Comparison of ENCODE assay signal across 11 cellular contexts in the genomic region with DNA sequence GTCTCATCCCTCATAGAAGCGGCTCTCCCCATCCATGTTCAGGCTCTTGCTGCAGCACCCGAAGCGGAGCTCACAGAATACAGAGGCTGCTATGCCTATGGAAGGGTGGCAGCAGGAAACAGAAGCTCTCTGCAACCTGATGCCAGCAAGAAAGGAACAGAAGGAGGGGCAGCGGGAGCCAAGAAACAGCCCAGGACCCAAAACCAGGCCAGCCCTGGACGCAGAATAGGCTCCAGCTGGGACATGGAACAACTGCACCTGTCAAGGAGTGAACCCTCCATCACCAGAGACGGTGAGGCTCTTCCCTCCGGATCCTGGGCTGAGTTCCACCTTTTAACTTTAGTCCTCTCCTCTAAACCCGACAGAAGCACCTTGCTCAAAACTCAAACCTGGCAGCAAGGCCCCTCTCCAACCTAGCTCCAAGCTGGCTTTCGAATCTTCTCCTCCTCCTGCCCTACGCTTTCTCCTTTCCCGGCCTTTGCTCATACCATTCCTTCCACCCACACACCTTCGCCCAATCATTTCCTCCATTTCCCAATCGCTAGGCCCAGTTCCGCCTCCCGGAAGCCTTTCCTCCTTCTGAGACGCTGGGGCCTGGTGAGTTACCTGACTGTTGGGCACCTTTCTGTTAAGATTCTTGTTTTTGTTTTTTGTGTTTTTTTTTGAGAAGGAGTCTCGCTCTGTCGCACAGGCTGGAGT.
DNase-seq lines count a peak whose midpoint lies in the region; TF ChIP-seq lines count a peak whose summit lies in the region.
"Had no signal": no experiment of that assay in that cellular context is flagged by ENCODE, and none has a peak within 500 bp of the region (broad histone marks: within the 10 kb centered on the region; RNA-seq: fewer than 3 reads in every experiment).

No MANE protein-coding gene starts in this region.

- peaks cover 4% of the 10 kb centered on the region for H3K4me1 Mint-ChIP-seq in activated naive CD8-positive, alpha-beta T cell (ENCODE audit: low read depth)
- H3K4me1 Mint-ChIP-seq in activated naive CD8-positive, alpha-beta T cell treated with anti-CD3 and anti-CD28 coated beads for 36 hours: peaks cover 2% of the 10 kb centered on the region
- H3K4me1 Mint-ChIP-seq in endothelial cell (ENCODE audit: unreplicated experiment) (peaks cover 42% of the 10 kb centered on the region), progenitor cell of endocrine pancreas (ENCODE audit: low read depth) (peaks cover 6% of the 10 kb centered on the region)

- H3K4me1 ChIP-seq in NT2/D1 (ENCODE audit: insufficient read depth, insufficient read length): peaks cover 8% of the 10 kb centered on the region
- peaks cover 0 to 6% of the 10 kb centered on the region in 2 donors for H3K4me1 ChIP-seq in adrenal gland (replicated peaks in 1 of 2)

- no peaks in the 10 kb centered on the region for H3K9me3 Mint-ChIP-seq in activated naive CD8-positive, alpha-beta T cell (ENCODE audit: low read depth)
- no peaks in the 10 kb centered on the region for H3K9me3 Mint-ChIP-seq in activated naive CD8-positive, alpha-beta T cell treated with anti-CD3 and anti-CD28 coated beads for 36 hours
- no peaks in the 10 kb centered on the region for H3K9me3 Mint-ChIP-seq in endothelial cell (ENCODE audit: unreplicated experiment)
- no peaks in the 10 kb centered on the region for H3K9me3 Mint-ChIP-seq in progenitor cell of endocrine pancreas (ENCODE audit: low read depth)
- H3K9me3 Mint-ChIP-seq: activated CD8-positive, alpha-beta T cell treated with anti-CD3 and anti-CD28 coated beads for 36 hours had no signal

- no peak overlapping the region for H3K27ac Mint-ChIP-seq in activated naive CD8-positive, alpha-beta T cell
- no peak overlapping the region for H3K27ac Mint-ChIP-seq in activated naive CD8-positive, alpha-beta T cell treated with anti-CD3 and anti-CD28 coated beads for 36 hours
- H3K27ac Mint-ChIP-seq in endothelial cell (ENCODE audit: unreplicated experiment) (no peak overlapping the region), progenitor cell of endocrine pancreas (no peak overlapping the region)
- H3K27ac Mint-ChIP-seq: activated CD8-positive, alpha-beta T cell treated with anti-CD3 and anti-CD28 coated beads for 36 hours had no signal

- H3K36me3 Mint-ChIP-seq in activated naive CD8-positive, alpha-beta T cell: no peaks in the 10 kb centered on the region
- H3K36me3 Mint-ChIP-seq in activated naive CD8-positive, alpha-beta T cell treated with anti-CD3 and anti-CD28 coated beads for 36 hours: peaks cover 3% of the 10 kb centered on the region
- H3K36me3 Mint-ChIP-seq in endothelial cell (ENCODE audit: low read depth, unreplicated experiment): peaks cover 4% of the 10 kb centered on the region
- H3K36me3 Mint-ChIP-seq in progenitor cell of endocrine pancreas (ENCODE audit: insufficient read depth): no peaks in the 10 kb centered on the region

- no peak for TF ChIP-seq CTCF in endothelial cell (IDR thresholded peaks at IDR 0.05; ENCODE audit: unreplicated experiment)
- no peak for TF ChIP-seq CTCF in progenitor cell of endocrine pancreas (IDR thresholded peaks at IDR 0.05; ENCODE audit: unreplicated experiment)
- no peak for TF ChIP-seq CTCF in adrenal gland (IDR thresholded peaks at IDR 0.05)
- TF ChIP-seq CTCF in coronary artery (IDR thresholded peaks at IDR 0.05): no peak

- peaks cover 18% of the 10 kb centered on the region for H3K27me3 Mint-ChIP-seq in activated naive CD8-positive, alpha-beta T cell
- peaks cover 32% of the 10 kb centered on the region for H3K27me3 Mint-ChIP-seq in activated naive CD8-positive, alpha-beta T cell treated with anti-CD3 and anti-CD28 coated beads for 36 hours
- H3K27me3 Mint-ChIP-seq in endothelial cell (ENCODE audit: unreplicated experiment) (peaks cover 9% of the 10 kb centered on the region), progenitor cell of endocrine pancreas (no peaks in the 10 kb centered on the region)

- H3K27me3 ChIP-seq in NT2/D1 (ENCODE audit: insufficient read depth, insufficient read length) (no peaks in the 10 kb centered on the region), adrenal gland (no peaks in the 10 kb centered on the region)

- H3K4me3 ChIP-seq in NT2/D1 (ENCODE audit: insufficient read length, low read depth) (peak overlapping the region; percentile 15), adrenal gland (no peak overlapping the region), coronary artery (no peak overlapping the region)

- H3K9me3 ChIP-seq in NT2/D1 (ENCODE audit: insufficient read depth, low read length): no peaks in the 10 kb centered on the region
- H3K9me3 ChIP-seq in adrenal gland (replicated peaks in 1 of 3): no peaks in the 10 kb centered on the region

- H3K9ac ChIP-seq in NT2/D1 (ENCODE audit: insufficient read length, low read depth): peak overlapping the region; percentile 53

- no peak for TF ChIP-seq POLR2A in adrenal gland (IDR thresholded peaks at IDR 0.05)

- intact Hi-C loops in adrenal gland (cut with DNase I): no loop called here

- no peak for DNase-seq in activated naive CD8-positive, alpha-beta T cell treated with anti-CD3 and anti-CD28 coated beads for 36 hours
- DNase-seq in NT2/D1 (ENCODE audit: low read depth, low spot score) (no peak), endothelial cell (ENCODE audit: low spot score) (no peak), progenitor cell of endocrine pancreas (ENCODE audit: low spot score, unreplicated experiment) (no peak), adrenal gland (no peak), coronary artery (ENCODE audit: low spot score) (no peak)
- DNase-seq in activated CD4-positive, CD25-positive, alpha-beta regulatory T cell treated with anti-CD3 and anti-CD28 coated beads, Interleukin-2, amount 50 U/mL, for 72 hours: no peak
- DNase-seq: activated CD8-positive, alpha-beta T cell treated with anti-CD3 and anti-CD28 coated beads for 36 hours; AML-193; NCI-H2081 had no signal

- WGBS in adrenal gland, 4 donors: 93 to 98% (median 95%) methylated on average over 18 of the region's 18 CpGs

- H3K4me3 Mint-ChIP-seq in activated naive CD8-positive, alpha-beta T cell: peak overlapping the region; percentile 79
- H3K4me3 Mint-ChIP-seq in activated naive CD8-positive, alpha-beta T cell treated with anti-CD3 and anti-CD28 coated beads for 36 hours: no peak overlapping the region
- H3K4me3 Mint-ChIP-seq in endothelial cell (ENCODE audit: unreplicated experiment) (peak overlapping the region; percentile 92), progenitor cell of endocrine pancreas (ENCODE audit: low read depth) (peak overlapping the region; percentile 91)

- no peak overlapping the region for H3K27ac ChIP-seq in adrenal gland
- no peak overlapping the region for H3K27ac ChIP-seq in coronary artery

- H3K36me3 ChIP-seq in NT2/D1 (ENCODE audit: insufficient read depth, insufficient read length, low read length) (no peaks in the 10 kb centered on the region), adrenal gland (replicated peaks in 1 of 2) (no peaks in the 10 kb centered on the region)
